ENCODE assay signal across 1 cellular context in the genomic region with DNA sequence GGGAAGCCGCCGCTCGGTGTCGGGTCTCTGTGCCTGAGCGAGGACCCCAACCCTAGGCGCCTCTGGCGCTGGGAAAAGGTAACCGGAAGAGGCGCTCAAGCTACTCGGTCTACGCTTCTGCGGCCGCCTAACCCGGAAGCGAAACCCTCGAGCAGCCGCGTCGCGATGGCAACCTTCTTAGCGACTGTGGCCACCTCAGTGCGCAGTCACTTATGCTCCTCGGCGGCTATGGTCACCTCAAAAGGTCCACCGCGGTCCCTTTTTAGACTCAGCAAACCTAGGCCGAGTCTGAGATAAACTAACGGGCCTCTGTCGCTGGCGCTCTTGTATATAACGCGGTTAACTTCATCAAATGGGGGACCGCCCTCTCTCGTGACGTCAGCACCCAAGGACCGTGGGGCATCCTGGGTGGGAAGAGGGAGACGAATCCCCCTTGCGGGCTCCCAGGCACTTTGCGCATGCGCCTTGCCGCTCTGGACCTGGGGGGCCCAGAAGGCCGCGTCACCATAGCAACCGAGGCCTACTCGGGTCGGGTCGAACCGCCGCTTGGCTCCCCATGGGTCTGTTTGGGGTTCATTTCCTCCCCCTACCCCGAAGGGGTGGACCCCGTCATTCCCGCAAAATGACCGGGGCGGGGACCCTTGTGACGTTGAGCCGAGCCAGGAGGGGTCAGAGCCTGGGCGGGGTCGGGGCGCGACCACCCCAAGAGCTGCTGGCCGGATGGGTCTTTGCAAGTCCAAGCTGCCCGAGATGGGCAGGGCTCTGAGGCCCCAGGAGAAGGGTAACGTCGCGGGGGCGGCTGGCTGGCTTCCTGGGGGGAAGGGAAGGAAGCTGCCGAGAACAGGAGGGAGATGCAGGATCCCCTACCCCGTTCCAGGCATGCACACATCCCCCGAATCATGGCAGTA.
TF ChIP-seq lines count a peak whose summit lies in the region.

GTF2F1 (minus strand) TSS at position 91 of the 908 bp plus-strand sequence. CDS start 169 bp downstream, outside the sequence.

TF ChIP-seq in GM12878, 131 proteins besides CTCF, POLR2A, EP300 and RAD21 (continued from another document and continues in another):
- TF ChIP-seq, protein P1, sequence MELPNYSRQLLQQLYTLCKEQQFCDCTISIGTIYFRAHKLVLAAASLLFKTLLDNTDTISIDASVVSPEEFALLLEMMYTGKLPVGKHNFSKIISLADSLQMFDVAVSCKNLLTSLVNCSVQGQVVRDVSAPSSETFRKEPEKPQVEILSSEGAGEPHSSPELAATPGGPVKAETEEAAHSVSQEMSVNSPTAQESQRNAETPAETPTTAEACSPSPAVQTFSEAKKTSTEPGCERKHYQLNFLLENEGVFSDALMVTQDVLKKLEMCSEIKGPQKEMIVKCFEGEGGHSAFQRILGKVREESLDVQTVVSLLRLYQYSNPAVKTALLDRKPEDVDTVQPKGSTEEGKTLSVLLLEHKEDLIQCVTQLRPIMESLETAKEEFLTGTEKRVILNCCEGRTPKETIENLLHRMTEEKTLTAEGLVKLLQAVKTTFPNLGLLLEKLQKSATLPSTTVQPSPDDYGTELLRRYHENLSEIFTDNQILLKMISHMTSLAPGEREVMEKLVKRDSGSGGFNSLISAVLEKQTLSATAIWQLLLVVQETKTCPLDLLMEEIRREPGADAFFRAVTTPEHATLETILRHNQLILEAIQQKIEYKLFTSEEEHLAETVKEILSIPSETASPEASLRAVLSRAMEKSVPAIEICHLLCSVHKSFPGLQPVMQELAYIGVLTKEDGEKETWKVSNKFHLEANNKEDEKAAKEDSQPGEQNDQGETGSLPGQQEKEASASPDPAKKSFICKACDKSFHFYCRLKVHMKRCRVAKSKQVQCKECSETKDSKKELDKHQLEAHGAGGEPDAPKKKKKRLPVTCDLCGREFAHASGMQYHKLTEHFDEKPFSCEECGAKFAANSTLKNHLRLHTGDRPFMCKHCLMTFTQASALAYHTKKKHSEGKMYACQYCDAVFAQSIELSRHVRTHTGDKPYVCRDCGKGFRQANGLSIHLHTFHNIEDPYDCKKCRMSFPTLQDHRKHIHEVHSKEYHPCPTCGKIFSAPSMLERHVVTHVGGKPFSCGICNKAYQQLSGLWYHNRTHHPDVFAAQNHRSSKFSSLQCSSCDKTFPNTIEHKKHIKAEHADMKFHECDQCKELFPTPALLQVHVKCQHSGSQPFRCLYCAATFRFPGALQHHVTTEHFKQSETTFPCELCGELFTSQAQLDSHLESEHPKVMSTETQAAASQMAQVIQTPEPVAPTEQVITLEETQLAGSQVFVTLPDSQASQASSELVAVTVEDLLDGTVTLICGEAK (IDR thresholded peaks at IDR 0.05; ENCODE audit: borderline replicate concordance), result peak; percentile 93
- TF ChIP-seq HDAC2 (IDR thresholded peaks at IDR 0.05) (no peak), POLR2AphosphoS2 (IDR thresholded peaks at IDR 0.05; ENCODE audit: low read depth, low read length) (0 out of 2 replicates have a peak, but pooled peaks have one; percentile 38), PAX8 (IDR thresholded peaks at IDR 0.05) (no peak), JUND (IDR thresholded peaks at IDR 0.05; ENCODE audit: low read depth, low read length) (no peak), TAF1 (IDR thresholded peaks at IDR 0.05; ENCODE audit: borderline replicate concordance, low read depth, low read length) (peak; percentile 67), EGR1 (IDR thresholded peaks at IDR 0.05; ENCODE audit: borderline replicate concordance in 1 of 2, low read depth in 2 of 2, low read length in 2 of 2) (peak in 1 of 2 experiments; percentile 85; a peak in 2 of 3 replicates), TBL1XR1 (IDR thresholded peaks at IDR 0.05; ENCODE audit: low read depth, low read length) (no peak), BCLAF1 (IDR thresholded peaks at IDR 0.05) (no peak), CEBPZ (IDR thresholded peaks at IDR 0.05; ENCODE audit: low read depth, low read length) (no peak), IKZF1 (conservative IDR thresholded peaks at IDR 0.05) (peak; percentile 55), MLLT1 (IDR thresholded peaks at IDR 0.05) (0 out of 2 replicates have a peak, but pooled peaks have one; percentile 27), RAD51 (IDR thresholded peaks at IDR 0.05) (no peak), ZNF622 (IDR thresholded peaks at IDR 0.05) (no peak), SPI1 (IDR thresholded peaks at IDR 0.05; ENCODE audit: borderline replicate concordance, insufficient read depth, low read depth, low read length) (no peak), SIX5 (IDR thresholded peaks at IDR 0.05; ENCODE audit: low read depth, low read length, severe bottlenecking) (peak; percentile 9), ATF2 (IDR thresholded peaks at IDR 0.05; ENCODE audit: low read length) (no peak), SUPT20H (IDR thresholded peaks at IDR 0.05; ENCODE audit: borderline replicate concordance, control insufficient read depth, low read depth, low read length) (no peak), NFYA (IDR thresholded peaks at IDR 0.05; ENCODE audit: borderline replicate concordance, low read depth, low read length) (no peak), EED (IDR thresholded peaks at IDR 0.05; ENCODE audit: low read depth) (peak; percentile 23; the same call in 1 of the 2 replicates)
- TF ChIP-seq, protein P2, sequence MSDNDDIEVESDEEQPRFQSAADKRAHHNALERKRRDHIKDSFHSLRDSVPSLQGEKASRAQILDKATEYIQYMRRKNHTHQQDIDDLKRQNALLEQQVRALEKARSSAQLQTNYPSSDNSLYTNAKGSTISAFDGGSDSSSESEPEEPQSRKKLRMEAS (IDR thresholded peaks at IDR 0.05; ENCODE audit: low read depth, low read length), result peak; percentile 16; the same call in 1 of the 2 replicates
- TF ChIP-seq, protein P3, sequence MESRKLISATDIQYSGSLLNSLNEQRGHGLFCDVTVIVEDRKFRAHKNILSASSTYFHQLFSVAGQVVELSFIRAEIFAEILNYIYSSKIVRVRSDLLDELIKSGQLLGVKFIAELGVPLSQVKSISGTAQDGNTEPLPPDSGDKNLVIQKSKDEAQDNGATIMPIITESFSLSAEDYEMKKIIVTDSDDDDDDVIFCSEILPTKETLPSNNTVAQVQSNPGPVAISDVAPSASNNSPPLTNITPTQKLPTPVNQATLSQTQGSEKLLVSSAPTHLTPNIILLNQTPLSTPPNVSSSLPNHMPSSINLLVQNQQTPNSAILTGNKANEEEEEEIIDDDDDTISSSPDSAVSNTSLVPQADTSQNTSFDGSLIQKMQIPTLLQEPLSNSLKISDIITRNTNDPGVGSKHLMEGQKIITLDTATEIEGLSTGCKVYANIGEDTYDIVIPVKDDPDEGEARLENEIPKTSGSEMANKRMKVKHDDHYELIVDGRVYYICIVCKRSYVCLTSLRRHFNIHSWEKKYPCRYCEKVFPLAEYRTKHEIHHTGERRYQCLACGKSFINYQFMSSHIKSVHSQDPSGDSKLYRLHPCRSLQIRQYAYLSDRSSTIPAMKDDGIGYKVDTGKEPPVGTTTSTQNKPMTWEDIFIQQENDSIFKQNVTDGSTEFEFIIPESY (IDR thresholded peaks at IDR 0.05), result no peak
- TF ChIP-seq, protein P4, sequence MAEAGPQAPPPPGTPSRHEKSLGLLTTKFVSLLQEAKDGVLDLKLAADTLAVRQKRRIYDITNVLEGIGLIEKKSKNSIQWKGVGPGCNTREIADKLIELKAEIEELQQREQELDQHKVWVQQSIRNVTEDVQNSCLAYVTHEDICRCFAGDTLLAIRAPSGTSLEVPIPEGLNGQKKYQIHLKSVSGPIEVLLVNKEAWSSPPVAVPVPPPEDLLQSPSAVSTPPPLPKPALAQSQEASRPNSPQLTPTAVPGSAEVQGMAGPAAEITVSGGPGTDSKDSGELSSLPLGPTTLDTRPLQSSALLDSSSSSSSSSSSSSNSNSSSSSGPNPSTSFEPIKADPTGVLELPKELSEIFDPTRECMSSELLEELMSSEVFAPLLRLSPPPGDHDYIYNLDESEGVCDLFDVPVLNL (IDR thresholded peaks at IDR 0.05; ENCODE audit: low read depth, low read length), result no peak
- TF ChIP-seq, protein P5, sequence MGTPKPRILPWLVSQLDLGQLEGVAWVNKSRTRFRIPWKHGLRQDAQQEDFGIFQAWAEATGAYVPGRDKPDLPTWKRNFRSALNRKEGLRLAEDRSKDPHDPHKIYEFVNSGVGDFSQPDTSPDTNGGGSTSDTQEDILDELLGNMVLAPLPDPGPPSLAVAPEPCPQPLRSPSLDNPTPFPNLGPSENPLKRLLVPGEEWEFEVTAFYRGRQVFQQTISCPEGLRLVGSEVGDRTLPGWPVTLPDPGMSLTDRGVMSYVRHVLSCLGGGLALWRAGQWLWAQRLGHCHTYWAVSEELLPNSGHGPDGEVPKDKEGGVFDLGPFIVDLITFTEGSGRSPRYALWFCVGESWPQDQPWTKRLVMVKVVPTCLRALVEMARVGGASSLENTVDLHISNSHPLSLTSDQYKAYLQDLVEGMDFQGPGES (IDR thresholded peaks at IDR 0.05), result no peak
- TF ChIP-seq, protein P6, sequence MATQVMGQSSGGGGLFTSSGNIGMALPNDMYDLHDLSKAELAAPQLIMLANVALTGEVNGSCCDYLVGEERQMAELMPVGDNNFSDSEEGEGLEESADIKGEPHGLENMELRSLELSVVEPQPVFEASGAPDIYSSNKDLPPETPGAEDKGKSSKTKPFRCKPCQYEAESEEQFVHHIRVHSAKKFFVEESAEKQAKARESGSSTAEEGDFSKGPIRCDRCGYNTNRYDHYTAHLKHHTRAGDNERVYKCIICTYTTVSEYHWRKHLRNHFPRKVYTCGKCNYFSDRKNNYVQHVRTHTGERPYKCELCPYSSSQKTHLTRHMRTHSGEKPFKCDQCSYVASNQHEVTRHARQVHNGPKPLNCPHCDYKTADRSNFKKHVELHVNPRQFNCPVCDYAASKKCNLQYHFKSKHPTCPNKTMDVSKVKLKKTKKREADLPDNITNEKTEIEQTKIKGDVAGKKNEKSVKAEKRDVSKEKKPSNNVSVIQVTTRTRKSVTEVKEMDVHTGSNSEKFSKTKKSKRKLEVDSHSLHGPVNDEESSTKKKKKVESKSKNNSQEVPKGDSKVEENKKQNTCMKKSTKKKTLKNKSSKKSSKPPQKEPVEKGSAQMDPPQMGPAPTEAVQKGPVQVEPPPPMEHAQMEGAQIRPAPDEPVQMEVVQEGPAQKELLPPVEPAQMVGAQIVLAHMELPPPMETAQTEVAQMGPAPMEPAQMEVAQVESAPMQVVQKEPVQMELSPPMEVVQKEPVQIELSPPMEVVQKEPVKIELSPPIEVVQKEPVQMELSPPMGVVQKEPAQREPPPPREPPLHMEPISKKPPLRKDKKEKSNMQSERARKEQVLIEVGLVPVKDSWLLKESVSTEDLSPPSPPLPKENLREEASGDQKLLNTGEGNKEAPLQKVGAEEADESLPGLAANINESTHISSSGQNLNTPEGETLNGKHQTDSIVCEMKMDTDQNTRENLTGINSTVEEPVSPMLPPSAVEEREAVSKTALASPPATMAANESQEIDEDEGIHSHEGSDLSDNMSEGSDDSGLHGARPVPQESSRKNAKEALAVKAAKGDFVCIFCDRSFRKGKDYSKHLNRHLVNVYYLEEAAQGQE (IDR thresholded peaks at IDR 0.05; ENCODE audit: low read depth, low read length), result no peak
